29 cellular contexts compared by ENCODE assay signal in genomic region chr18:75864816-75865215, GRCh38.
"Had no signal": no experiment of that assay in that cellular context is flagged by ENCODE, and none has a peak within 500 bp of the region (broad histone marks: within the 10 kb centered on the region; RNA-seq: fewer than 3 reads in every experiment).

No MANE protein-coding gene starts in this region.

- H3K36me3 Mint-ChIP-seq: naive B cell; natural killer cell; stimulated activated effector memory CD8-positive, alpha-beta T cell treated with anti-CD3 and anti-CD28 coated beads, Interleukin-12 subunit alpha, Interleukin-12 subunit beta, amount 100 ng/mL, for 72 hours; stimulated activated naive B cell treated with anti-CD40 and anti-IgM and Interleukin-4, amounts not matched to agents 10 μg/mL and 1 μg/mL and 100 μg/mL, for 72 hours; type B pancreatic cell had no signal

- H3K4me3 Mint-ChIP-seq: naive B cell; natural killer cell; nephron progenitor cell; neural crest cell; stimulated activated effector memory CD8-positive, alpha-beta T cell treated with anti-CD3 and anti-CD28 coated beads, Interleukin-12 subunit alpha, Interleukin-12 subunit beta, amount 100 ng/mL, for 72 hours; stimulated activated naive B cell treated with anti-CD40 and anti-IgM and Interleukin-4, amounts not matched to agents 10 μg/mL and 1 μg/mL and 100 μg/mL, for 72 hours; stimulated activated naive CD8-positive, alpha-beta T cell treated with anti-CD3 and anti-CD28 coated beads, Interleukin-15, Interleukin-2, amounts not matched to agents 100 ng/mL and 50 ng/mL, for 24 hours; type B pancreatic cell had no signal

- FAIRE-seq: small intestine had no signal

- H3K9me3 Mint-ChIP-seq: neural crest cell had no signal

- H3K79me2 ChIP-seq: parathyroid adenoma had no signal

- H3K9ac ChIP-seq: parathyroid adenoma had no signal

- H3K4me3 ChIP-seq: ovary, psoas muscle, right lobe of liver, sigmoid colon, stomach, thoracic aorta, thyroid gland, tibial nerve, upper lobe of right lung, vagina had no signal

- H2AFZ ChIP-seq: parathyroid adenoma had no signal

- DNase-seq: naive B cell; natural killer cell; nephron progenitor cell; occipital lobe; ovary; posterior cingulate gyrus; psoas muscle; right cardiac atrium; right lobe of liver; sigmoid colon; small intestine; stimulated activated CD4-positive, alpha-beta T cell treated with anti-CD3 and anti-CD28 coated beads, Interleukin-15, amount 100 ng/mL, for 24 hours; stimulated activated CD4-positive, alpha-beta T cell treated with anti-CD3 and anti-CD28 coated beads, Interleukin-2, amount 100 ng/mL, for 24 hours; stimulated activated CD4-positive, alpha-beta T cell treated with anti-CD3 and anti-CD28 coated beads, Interleukin-2, amount 100 ng/mL, for 48 hours; stimulated activated CD4-positive, alpha-beta T cell treated with anti-CD3 and anti-CD28 coated beads, Interleukin-4, amount 100 ng/mL, for 24 hours; stimulated activated naive B cell treated with anti-CD40 and anti-IgM and Interleukin-4, amounts not matched to agents 10 μg/mL and 1 μg/mL and 100 μg/mL, for 72 hours; stimulated activated naive CD4-positive, alpha-beta T cell treated with Interleukin-2 at 50 U/mL for 16 hours; stomach; thyroid gland; upper lobe of right lung had no signal

- H3K27me3 Mint-ChIP-seq: type B pancreatic cell had no signal

- H3K27ac Mint-ChIP-seq: naive B cell; natural killer cell; nephron progenitor cell; progenitor cell of endocrine pancreas; stimulated activated effector memory CD8-positive, alpha-beta T cell treated with anti-CD3 and anti-CD28 coated beads, Interleukin-12 subunit alpha, Interleukin-12 subunit beta, amount 100 ng/mL, for 72 hours; stimulated activated naive B cell treated with anti-CD40 and anti-IgM and Interleukin-4, amounts not matched to agents 10 μg/mL and 1 μg/mL and 100 μg/mL, for 72 hours; stimulated activated naive CD8-positive, alpha-beta T cell treated with anti-CD3 and anti-CD28 coated beads, Interleukin-15, Interleukin-2, amounts not matched to agents 100 ng/mL and 50 ng/mL, for 24 hours; type B pancreatic cell had no signal

- H3K9me3 ChIP-seq: ovary, psoas muscle, right lobe of liver, sigmoid colon, stomach, thoracic aorta, thyroid gland, tibial nerve, upper lobe of right lung, vagina had no signal

- ATAC-seq: psoas muscle; right lobe of liver; stimulated activated effector memory CD8-positive, alpha-beta T cell treated with anti-CD3 and anti-CD28 coated beads, Interleukin-12 subunit alpha, Interleukin-12 subunit beta, amount 100 ng/mL, for 72 hours; stimulated activated naive B cell treated with anti-CD40 and anti-IgM and Interleukin-4, amounts not matched to agents 10 μg/mL and 1 μg/mL and 100 μg/mL, for 72 hours had no signal

- H3K4me1 Mint-ChIP-seq: naive B cell; natural killer cell; stimulated activated effector memory CD8-positive, alpha-beta T cell treated with anti-CD3 and anti-CD28 coated beads, Interleukin-12 subunit alpha, Interleukin-12 subunit beta, amount 100 ng/mL, for 72 hours; stimulated activated naive B cell treated with anti-CD40 and anti-IgM and Interleukin-4, amounts not matched to agents 10 μg/mL and 1 μg/mL and 100 μg/mL, for 72 hours had no signal

- H3K27ac ChIP-seq: ovary, parathyroid adenoma, psoas muscle, right lobe of liver, stomach, thoracic aorta, thyroid gland, tibial nerve, upper lobe of right lung, vagina had no signal

- H3K27me3 ChIP-seq: ovary, right lobe of liver, sigmoid colon, stomach, thyroid gland, tibial nerve, upper lobe of right lung, vagina had no signal

- H3K36me3 ChIP-seq: ovary, right lobe of liver, sigmoid colon, stomach, thoracic aorta, thyroid gland, tibial nerve, upper lobe of right lung, vagina had no signal

- H3K4me1 ChIP-seq: parathyroid adenoma, right lobe of liver, stomach, thyroid gland, tibial nerve, upper lobe of right lung, vagina had no signal
